Comparison of ENCODE assay signal across 2 cellular contexts in the genomic region with DNA sequence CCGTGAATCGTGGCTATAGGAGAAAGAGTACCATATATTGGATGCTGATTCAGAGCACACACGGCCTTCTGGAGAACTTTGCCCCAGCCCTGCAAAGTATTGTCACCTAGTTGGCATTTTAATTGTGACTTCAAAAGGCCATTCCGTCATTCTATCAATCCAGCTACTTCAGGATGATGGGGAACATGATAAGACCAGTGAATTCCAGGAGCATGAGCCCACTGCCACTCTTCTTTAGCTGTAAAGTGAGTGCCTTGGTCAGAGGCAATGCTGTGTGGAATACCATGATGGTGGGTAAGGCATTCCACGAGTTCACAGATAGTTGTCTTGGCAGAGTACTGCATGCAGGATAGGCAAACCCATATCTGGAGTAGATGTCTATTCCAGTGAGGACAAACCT. TPM values are rescaled to one million over a fixed set of nuclear protein-coding genes. Genes with fewer than 3 reads are reported as not detected.
"Had no signal": no experiment of that assay in that cellular context is flagged by ENCODE, and none has a peak within 500 bp of the region (broad histone marks: within the 10 kb centered on the region; RNA-seq: fewer than 3 reads in every experiment).

No MANE protein-coding gene starts in this region.

RNA-seq across cellular contexts. Expression of gene ABCA4, which starts 42.3 kb away (rescaled TPM):
- total RNA-seq: HT-29 had no signal
- polyA plus RNA-seq: IgD-negative memory B cell had no signal
